2 cellular contexts compared by ENCODE assay signal in the genomic region with DNA sequence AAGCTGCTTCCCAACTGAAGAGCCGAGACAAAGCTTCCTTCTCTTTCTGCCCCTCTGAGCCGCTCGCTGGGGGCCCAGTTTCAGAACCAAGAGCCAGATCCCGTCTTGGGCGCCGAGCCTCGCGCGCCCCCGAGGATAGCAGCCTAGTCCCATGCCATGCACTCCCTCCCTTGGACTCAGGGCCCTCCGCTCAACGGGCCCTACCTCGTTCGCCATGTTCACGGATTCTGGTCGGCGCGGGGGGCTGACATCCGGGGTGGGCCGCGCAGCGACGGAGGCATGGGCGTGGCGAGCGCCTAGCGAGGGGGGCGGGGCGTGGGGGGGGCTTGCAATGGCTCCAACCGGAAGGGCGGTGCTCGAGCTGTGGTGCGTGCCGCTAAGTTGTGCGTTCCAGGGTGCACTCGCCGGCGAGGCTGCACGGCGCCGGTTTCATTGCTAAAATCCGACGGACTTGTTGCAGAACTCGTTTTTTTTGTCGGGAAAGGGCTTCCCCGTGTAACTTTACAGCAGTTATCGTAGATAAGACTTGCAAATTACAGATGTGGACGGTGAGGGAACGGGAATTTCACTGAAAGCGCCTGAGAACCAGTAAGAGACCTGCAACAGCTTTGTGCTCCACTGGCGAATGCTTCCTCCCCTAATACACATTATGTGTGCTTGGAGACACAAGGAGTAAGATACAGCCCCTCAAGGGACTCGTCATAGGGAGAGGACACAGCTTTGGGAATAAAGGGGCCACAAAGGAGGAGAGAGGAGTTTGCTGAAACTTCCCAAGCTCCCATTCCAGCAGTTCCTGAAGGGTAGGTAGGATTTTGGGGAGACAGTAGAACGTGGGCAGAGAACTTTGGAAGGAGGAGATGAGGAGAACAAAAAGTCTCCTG.
TF ChIP-seq lines count a peak whose summit lies in the region.

A gene (minus strand): TSS at position 304 of the 881 bp plus-strand sequence. CDS start 88 bp downstream, at position 216.

TF ChIP-seq in HEK293, 187 proteins besides CTCF, POLR2A, EP300 and RAD21 (continued from another document and continues in another):
- TF ChIP-seq, protein P1, sequence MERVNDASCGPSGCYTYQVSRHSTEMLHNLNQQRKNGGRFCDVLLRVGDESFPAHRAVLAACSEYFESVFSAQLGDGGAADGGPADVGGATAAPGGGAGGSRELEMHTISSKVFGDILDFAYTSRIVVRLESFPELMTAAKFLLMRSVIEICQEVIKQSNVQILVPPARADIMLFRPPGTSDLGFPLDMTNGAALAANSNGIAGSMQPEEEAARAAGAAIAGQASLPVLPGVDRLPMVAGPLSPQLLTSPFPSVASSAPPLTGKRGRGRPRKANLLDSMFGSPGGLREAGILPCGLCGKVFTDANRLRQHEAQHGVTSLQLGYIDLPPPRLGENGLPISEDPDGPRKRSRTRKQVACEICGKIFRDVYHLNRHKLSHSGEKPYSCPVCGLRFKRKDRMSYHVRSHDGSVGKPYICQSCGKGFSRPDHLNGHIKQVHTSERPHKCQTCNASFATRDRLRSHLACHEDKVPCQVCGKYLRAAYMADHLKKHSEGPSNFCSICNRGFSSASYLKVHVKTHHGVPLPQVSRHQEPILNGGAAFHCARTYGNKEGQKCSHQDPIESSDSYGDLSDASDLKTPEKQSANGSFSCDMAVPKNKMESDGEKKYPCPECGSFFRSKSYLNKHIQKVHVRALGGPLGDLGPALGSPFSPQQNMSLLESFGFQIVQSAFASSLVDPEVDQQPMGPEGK (tag by site-specific recombination; IDR thresholded peaks at IDR 0.05) = peak; percentile 56; the same call in 1 of the 2 replicates
- TF ChIP-seq ZNF530 (tag by site-specific recombination; IDR thresholded peaks at IDR 0.05; ENCODE audit: low read depth) = no peak
- no peak for TF ChIP-seq ZNF37A (tag by site-specific recombination; IDR thresholded peaks at IDR 0.05)
- TF ChIP-seq, protein P2, sequence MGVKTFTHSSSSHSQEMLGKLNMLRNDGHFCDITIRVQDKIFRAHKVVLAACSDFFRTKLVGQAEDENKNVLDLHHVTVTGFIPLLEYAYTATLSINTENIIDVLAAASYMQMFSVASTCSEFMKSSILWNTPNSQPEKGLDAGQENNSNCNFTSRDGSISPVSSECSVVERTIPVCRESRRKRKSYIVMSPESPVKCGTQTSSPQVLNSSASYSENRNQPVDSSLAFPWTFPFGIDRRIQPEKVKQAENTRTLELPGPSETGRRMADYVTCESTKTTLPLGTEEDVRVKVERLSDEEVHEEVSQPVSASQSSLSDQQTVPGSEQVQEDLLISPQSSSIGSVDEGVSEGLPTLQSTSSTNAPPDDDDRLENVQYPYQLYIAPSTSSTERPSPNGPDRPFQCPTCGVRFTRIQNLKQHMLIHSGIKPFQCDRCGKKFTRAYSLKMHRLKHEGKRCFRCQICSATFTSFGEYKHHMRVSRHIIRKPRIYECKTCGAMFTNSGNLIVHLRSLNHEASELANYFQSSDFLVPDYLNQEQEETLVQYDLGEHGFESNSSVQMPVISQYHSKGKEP (tag by site-specific recombination; IDR thresholded peaks at IDR 0.05) = no peak
- TF ChIP-seq, protein P3, sequence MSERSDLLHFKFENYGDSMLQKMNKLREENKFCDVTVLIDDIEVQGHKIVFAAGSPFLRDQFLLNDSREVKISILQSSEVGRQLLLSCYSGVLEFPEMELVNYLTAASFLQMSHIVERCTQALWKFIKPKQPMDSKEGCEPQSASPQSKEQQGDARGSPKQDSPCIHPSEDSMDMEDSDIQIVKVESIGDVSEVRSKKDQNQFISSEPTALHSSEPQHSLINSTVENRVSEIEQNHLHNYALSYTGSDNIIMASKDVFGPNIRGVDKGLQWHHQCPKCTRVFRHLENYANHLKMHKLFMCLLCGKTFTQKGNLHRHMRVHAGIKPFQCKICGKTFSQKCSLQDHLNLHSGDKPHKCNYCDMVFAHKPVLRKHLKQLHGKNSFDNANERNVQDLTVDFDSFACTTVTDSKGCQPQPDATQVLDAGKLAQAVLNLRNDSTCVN (tag by site-specific recombination; optimal IDR thresholded peaks at IDR 0.05) = peak; percentile 53
- TF ChIP-seq, protein P4, sequence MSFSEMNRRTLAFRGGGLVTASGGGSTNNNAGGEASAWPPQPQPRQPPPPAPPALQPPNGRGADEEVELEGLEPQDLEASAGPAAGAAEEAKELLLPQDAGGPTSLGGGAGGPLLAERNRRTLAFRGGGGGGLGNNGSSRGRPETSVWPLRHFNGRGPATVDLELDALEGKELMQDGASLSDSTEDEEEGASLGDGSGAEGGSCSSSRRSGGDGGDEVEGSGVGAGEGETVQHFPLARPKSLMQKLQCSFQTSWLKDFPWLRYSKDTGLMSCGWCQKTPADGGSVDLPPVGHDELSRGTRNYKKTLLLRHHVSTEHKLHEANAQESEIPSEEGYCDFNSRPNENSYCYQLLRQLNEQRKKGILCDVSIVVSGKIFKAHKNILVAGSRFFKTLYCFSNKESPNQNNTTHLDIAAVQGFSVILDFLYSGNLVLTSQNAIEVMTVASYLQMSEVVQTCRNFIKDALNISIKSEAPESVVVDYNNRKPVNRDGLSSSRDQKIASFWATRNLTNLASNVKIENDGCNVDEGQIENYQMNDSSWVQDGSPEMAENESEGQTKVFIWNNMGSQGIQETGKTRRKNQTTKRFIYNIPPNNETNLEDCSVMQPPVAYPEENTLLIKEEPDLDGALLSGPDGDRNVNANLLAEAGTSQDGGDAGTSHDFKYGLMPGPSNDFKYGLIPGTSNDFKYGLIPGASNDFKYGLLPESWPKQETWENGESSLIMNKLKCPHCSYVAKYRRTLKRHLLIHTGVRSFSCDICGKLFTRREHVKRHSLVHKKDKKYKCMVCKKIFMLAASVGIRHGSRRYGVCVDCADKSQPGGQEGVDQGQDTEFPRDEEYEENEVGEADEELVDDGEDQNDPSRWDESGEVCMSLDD (tag by site-specific recombination; IDR thresholded peaks at IDR 0.05) = no peak
- TF ChIP-seq, protein P5, sequence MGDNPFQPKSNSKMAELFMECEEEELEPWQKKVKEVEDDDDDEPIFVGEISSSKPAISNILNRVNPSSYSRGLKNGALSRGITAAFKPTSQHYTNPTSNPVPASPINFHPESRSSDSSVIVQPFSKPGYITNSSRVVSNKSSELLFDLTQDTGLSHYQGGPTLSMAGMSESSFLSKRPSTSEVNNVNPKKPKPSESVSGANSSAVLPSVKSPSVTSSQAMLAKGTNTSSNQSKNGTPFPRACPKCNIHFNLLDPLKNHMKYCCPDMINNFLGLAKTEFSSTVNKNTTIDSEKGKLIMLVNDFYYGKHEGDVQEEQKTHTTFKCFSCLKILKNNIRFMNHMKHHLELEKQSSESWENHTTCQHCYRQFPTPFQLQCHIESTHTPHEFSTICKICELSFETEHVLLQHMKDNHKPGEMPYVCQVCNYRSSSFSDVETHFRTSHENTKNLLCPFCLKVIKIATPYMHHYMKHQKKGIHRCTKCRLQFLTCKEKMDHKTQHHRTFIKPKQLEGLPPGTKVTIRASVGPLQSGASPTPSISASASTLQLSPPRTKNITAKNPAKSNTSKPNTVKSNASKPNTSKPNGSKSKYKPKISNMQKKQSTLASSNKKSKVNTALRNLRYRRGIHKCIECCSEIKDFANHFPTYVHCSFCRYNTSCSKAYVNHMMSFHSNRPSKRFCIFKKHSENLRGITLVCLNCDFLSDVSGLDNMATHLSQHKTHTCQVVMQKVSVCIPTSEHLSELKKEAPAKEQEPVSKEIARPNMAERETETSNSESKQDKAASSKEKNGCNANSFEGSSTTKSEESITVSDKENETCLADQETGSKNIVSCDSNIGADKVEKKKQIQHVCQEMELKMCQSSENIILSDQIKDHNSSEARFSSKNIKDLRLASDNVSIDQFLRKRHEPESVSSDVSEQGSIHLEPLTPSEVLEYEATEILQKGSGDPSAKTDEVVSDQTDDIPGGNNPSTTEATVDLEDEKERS (tag by site-specific recombination; IDR thresholded peaks at IDR 0.05) = no peak
- TF ChIP-seq ZNF335 (tag by site-specific recombination; conservative IDR thresholded peaks at IDR 0.05) = peak; percentile 44; the same call in 1 of the 2 replicates
- TF ChIP-seq OVOL3 (tag by site-specific recombination; IDR thresholded peaks at IDR 0.05) = no peak
- peak; percentile 81; the same call in 1 of the 2 replicates for TF ChIP-seq ZNF2 (tag by site-specific recombination; IDR thresholded peaks at IDR 0.05)
- TF ChIP-seq ZNF248 (tag by site-specific recombination; IDR thresholded peaks at IDR 0.05) = no peak
- TF ChIP-seq YY1 (tag by site-specific recombination; IDR thresholded peaks at IDR 0.05) = peak; percentile 41

TF ChIP-seq in SK-N-SH, 30 proteins besides CTCF, POLR2A, EP300 and RAD21 (continued from another document):
- TF ChIP-seq SIN3A (IDR thresholded peaks at IDR 0.05; ENCODE audit: borderline replicate concordance, low read depth, low read length) = peak; percentile 20; the same call in 1 of the 2 replicates
- peak; percentile 46; the same call in 1 of the 2 replicates for TF ChIP-seq FOXJ3 (CRISPR knock-in tag; IDR thresholded peaks at IDR 0.05)
- peak; percentile 77; the same call in 1 of the 2 replicates for TF ChIP-seq MXI1 (IDR thresholded peaks at IDR 0.05; ENCODE audit: low read depth, low read length)
